15 cellular contexts compared by ENCODE assay signal in genomic region chr4:129561886-129562285, GRCh38.
A peak's percentile ranks its signal among the peaks of the same experiment; 100 is the strongest.
DNase-seq lines count a peak whose midpoint lies in the region; ATAC-seq and TF ChIP-seq lines count a peak whose summit lies in the region.
"Had no signal": no experiment of that assay in that cellular context is flagged by ENCODE, and none has a peak within 500 bp of the region (broad histone marks: within the 10 kb centered on the region; RNA-seq: fewer than 3 reads in every experiment).

No MANE protein-coding gene starts in this region.

- DNase-seq in A172 (ENCODE audit: low spot score) = peak; percentile 4
- peak; percentile 32 for DNase-seq in MV-4-11 (lab: John Stamatoyannopoulos, UW)
- DNase-seq in brain microvascular endothelial cell = peak; percentile 61
- peak; percentile 5 to 47 for DNase-seq in foreskin keratinocyte
- DNase-seq in Right ventricle myocardium superior = no peak
- DNase-seq in NCI-H524 treated with DMSO at 0.1 percent for 48 hours (lab: John Stamatoyannopoulos, UW) = no peak
- no peak for DNase-seq in COLO668 (lab: John Stamatoyannopoulos, UW; ENCODE audit: unreplicated experiment)
- DNase-seq: Caco-2, NCI-H1105 treated with DMSO at 0.1 percent for 48 hours, NCI-H187 treated with DMSO at 0.1 percent for 48 hours, NCI-H2171, NCI-H446 treated with DMSO at 0.1 percent for 48 hours, NCI-H774, SHP77 treated with DMSO at 0.1 percent for 48 hours had no signal

- in situ Hi-C loops in brain microvascular endothelial cell (cut with HindIII; ENCODE audit: low pct_ligation_motif_present, low sequenced_read_pairs) = no loop called here

- TF ChIP-seq CTCF in brain microvascular endothelial cell (IDR thresholded peaks at IDR 0.05; ENCODE audit: low read depth, low read length, missing control alignments) (no peak), foreskin keratinocyte (conservative IDR thresholded peaks at IDR 0.05) (no peak)

- no peak overlapping the region for H3K4me3 ChIP-seq in brain microvascular endothelial cell (ENCODE audit: low read depth, low read length)

- H3K36me3 ChIP-seq in brain microvascular endothelial cell (replicated peaks) = no peaks in the 10 kb centered on the region

- no peak overlapping the region for H3K27ac ChIP-seq in brain microvascular endothelial cell
- no peak overlapping the region for H3K27ac ChIP-seq in foreskin keratinocyte

- ATAC-seq in foreskin keratinocyte (peak; percentile 85), Right ventricle myocardium superior (ENCODE audit: poor library complexity) (no peak), HG03520 (IDR thresholded peaks at IDR 0.05; ENCODE audit: unreplicated experiment) (no peak)

- intact Hi-C loops in Right ventricle myocardium superior (cut with DNase I) = no loop called here

- H3K27me3 ChIP-seq in brain microvascular endothelial cell (replicated peaks) = no peaks in the 10 kb centered on the region
- H3K27me3 ChIP-seq in foreskin keratinocyte = no peaks in the 10 kb centered on the region

- no peaks in the 10 kb centered on the region for H3K4me1 ChIP-seq in foreskin keratinocyte
- H3K4me1 ChIP-seq: Caco-2 had no signal

Comparison
In these comparisons a context has a peak if more than half of its experiments do, and no peak if none do; other contexts are left out.
1. DNase-seq: peak in A172 (single experiment), MV-4-11 (single experiment), brain microvascular endothelial cell (single experiment) and foreskin keratinocyte (2 of 2); none in Right ventricle myocardium superior (single experiment), NCI-H524 treated with DMSO at 0.1 percent for 48 hours (single experiment) and COLO668 (single experiment).